In the genomic region with DNA sequence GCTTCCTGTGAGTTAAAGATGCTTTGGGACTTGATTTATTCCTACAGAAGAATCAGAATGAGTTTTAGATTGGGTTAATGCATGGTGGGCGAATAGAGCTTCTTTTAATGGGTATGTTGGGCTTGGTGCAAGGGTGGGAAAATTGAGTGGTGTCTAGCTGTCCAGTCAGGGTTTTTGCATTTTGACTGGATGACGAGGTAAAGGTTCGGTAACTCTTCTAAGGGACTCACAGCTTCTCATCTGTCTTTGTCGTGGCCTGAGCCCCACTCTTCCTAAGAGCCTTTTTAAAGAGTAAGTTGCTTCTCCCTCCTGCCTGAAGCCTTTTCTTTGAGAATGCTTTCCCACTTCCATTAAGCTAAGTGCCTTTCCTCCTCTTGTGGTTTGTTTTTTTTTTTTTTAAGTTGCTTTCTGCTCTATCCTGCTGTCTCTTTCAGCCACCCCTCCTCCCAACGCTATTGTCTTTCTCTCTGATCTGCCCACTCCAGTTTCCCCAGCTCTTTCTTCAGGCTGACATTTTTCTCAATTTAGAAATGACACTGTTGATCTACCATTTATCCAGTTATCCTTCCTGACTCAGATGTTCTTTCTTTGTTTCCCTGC, we compare ENCODE assay signal across 1 cellular context.
TF ChIP-seq lines count a peak whose summit lies in the region.

No MANE protein-coding gene starts in this region.

TF ChIP-seq in GM12878, 131 proteins besides CTCF, POLR2A, EP300 and RAD21:
- TF ChIP-seq NBN (IDR thresholded peaks at IDR 0.05) (0 out of 2 replicates have a peak, but pooled peaks have one; percentile 28), ZNF384 (IDR thresholded peaks at IDR 0.05; ENCODE audit: borderline replicate concordance, low read depth, low read length) (no peak; the same call in 1 of the 2 replicates), RUNX3 (IDR thresholded peaks at IDR 0.05; ENCODE audit: low read length) (peak; percentile 28; the same call in 1 of the 2 replicates), PAX8 (IDR thresholded peaks at IDR 0.05) (no peak)
TF ChIP-seq in GM12878: peak in this region for 2.
